18 cellular contexts compared by ENCODE assay signal in genomic region chr14:71359823-71360222, GRCh38.
"Had no signal": no experiment of that assay in that cellular context is flagged by ENCODE, and none has a peak within 500 bp of the region (broad histone marks: within the 10 kb centered on the region; RNA-seq: fewer than 3 reads in every experiment).

No MANE protein-coding gene starts in this region.

- H3K4me1 ChIP-seq: breast epithelium had no signal

- H3K36me3 Mint-ChIP-seq: mesothelial cell of epicardium had no signal

- DNase-seq: activated CD4-positive, alpha-beta memory T cell treated with anti-CD3 and anti-CD28 coated beads, Interleukin-2, amount 10 ng/mL, durations not matched to agents 7 days and 5 days; activated CD8-positive, alpha-beta memory T cell treated with anti-CD3 and anti-CD28 coated beads, Interleukin-2, amount 10 ng/mL, durations not matched to agents 7 days and 5 days; activated naive CD4-positive, alpha-beta T cell treated with anti-CD3 and anti-CD28 coated beads, Interleukin-2, amount 50 U/mL, for 16 hours; activated T-cell treated with anti-CD3 and anti-CD28 coated beads, Interleukin-2, amount 50 U/mL, for 1 hour; adrenal gland; effector CD8-positive, alpha-beta T cell; gastrocnemius medialis; head of caudate nucleus; stimulated activated CD4-positive, alpha-beta T cell treated with anti-CD3 and anti-CD28 coated beads, Interleukin-2, amount 100 ng/mL, for 48 hours; SW 1271; WERI-Rb-1 had no signal

- H3K4me3 Mint-ChIP-seq: activated CD4-positive, alpha-beta memory T cell treated with anti-CD3 and anti-CD28 coated beads, Interleukin-2, amount 10 ng/mL, durations not matched to agents 7 days and 5 days; activated CD8-positive, alpha-beta memory T cell treated with anti-CD3 and anti-CD28 coated beads, Interleukin-2, amount 10 ng/mL, durations not matched to agents 7 days and 5 days; mesothelial cell of epicardium had no signal

- H3K4me3 ChIP-seq: adrenal gland, breast epithelium, gastrocnemius medialis, lung had no signal

- H3K27me3 Mint-ChIP-seq: activated CD4-positive, alpha-beta memory T cell treated with anti-CD3 and anti-CD28 coated beads, Interleukin-2, amount 10 ng/mL, durations not matched to agents 7 days and 5 days; activated CD8-positive, alpha-beta memory T cell treated with anti-CD3 and anti-CD28 coated beads, Interleukin-2, amount 10 ng/mL, durations not matched to agents 7 days and 5 days; progenitor cell of endocrine pancreas had no signal

- H3K27me3 ChIP-seq: adrenal gland, breast epithelium, gastrocnemius medialis had no signal

- H3K27ac ChIP-seq: adrenal gland, breast epithelium, gastrocnemius medialis, WERI-Rb-1 had no signal

- H3K27ac Mint-ChIP-seq: activated CD4-positive, alpha-beta memory T cell treated with anti-CD3 and anti-CD28 coated beads, Interleukin-2, amount 10 ng/mL, durations not matched to agents 7 days and 5 days; activated CD8-positive, alpha-beta memory T cell treated with anti-CD3 and anti-CD28 coated beads, Interleukin-2, amount 10 ng/mL, durations not matched to agents 7 days and 5 days; mesothelial cell of epicardium; progenitor cell of endocrine pancreas had no signal

- ATAC-seq: activated CD8-positive, alpha-beta memory T cell treated with anti-CD3 and anti-CD28 coated beads, Interleukin-2, amount 10 ng/mL, durations not matched to agents 7 days and 5 days; esophagus mucosa; gastrocnemius medialis had no signal

- FAIRE-seq: astrocyte, keratinocyte had no signal

- H3K36me3 ChIP-seq: adrenal gland, breast epithelium, gastrocnemius medialis, WERI-Rb-1 had no signal

- H3K9me3 ChIP-seq: adrenal gland, breast epithelium, gastrocnemius medialis had no signal
